Comparison of ENCODE assay signal across 22 cellular contexts in the genomic region with DNA sequence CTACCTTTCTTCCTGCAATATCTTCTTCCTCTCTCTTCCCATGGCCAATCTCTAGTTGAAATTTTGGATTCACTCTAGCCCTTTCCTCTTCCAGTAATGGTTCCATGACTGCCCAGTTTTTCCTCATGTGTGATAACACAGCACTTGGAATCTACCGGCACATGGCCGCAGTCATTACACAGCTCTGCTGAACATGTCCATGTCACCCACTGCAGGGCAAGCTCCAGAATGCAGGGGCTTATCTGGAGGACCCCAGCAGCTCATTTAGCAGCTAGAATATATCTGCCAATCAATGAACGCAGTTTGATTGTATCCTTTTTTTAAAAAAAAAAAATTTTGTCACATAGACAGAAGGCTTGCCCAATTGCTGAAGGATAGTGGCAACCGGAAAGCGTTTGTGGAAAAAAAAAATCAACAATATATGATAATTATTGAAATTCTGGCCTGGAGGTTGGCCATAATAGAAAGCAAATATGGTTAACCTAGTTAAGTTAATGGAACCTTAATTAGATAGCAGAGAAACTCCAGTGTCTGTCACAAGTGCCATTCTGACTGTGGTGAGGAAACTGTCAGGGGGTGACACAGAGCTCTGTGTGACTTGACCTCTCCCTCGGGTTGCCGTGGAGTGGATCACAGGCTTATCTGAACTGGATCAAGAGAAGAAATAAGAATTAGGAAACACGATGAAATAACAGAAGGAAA.
"Had no signal": no experiment of that assay in that cellular context is flagged by ENCODE, and none has a peak within 500 bp of the region (broad histone marks: within the 10 kb centered on the region; RNA-seq: fewer than 3 reads in every experiment).

No MANE protein-coding gene starts in this region.

- ATAC-seq: Panc1, PC-3 had no signal

- H3K4me3 ChIP-seq: SJCRH30, SK-N-MC had no signal

- DNase-seq: KBM-7; MV-4-11; NCI-H1092; NCI-H1105 treated with DMSO at 0.1 percent for 48 hours; NCI-H1436 treated with DMSO at 0.1 percent for 48 hours; NCI-H1694; NCI-H187 treated with DMSO at 0.1 percent for 48 hours; NCI-H2029 treated with DMSO at 0.1 percent for 48 hours; NCI-H2171 treated with DMSO at 0.1 percent for 48 hours; NCI-H345; NCI-H446 treated with DMSO at 0.1 percent for 48 hours; NCI-H510A treated with DMSO at 0.1 percent for 48 hours; NCI-H526; NCI-H748 treated with DMSO at 0.1 percent for 48 hours; NK-92 treated with Interleukin-12 subunit alpha and Interleukin-12 subunit beta, amount 100 ng/mL, for 24 hours; PC-3; SHP77 treated with DMSO at 0.1 percent for 48 hours; SJCRH30; T-helper 1 cell had no signal

- H3K4me1 ChIP-seq: SJCRH30 had no signal

- H3K36me3 ChIP-seq: SJCRH30 had no signal

- H3K27me3 ChIP-seq: SJCRH30 had no signal

- H3K27ac ChIP-seq: RWPE1, SJCRH30, SK-N-MC had no signal

- H3K9me3 ChIP-seq: SJCRH30 had no signal
